26 cellular contexts compared by ENCODE assay signal in genomic region chr1:15541231-15541792, GRCh38. TPM values are rescaled to one million over a fixed set of nuclear protein-coding genes. Genes with fewer than 3 reads are reported as not detected.
DNase-seq lines count a peak whose midpoint lies in the region; ATAC-seq, FAIRE-seq and TF ChIP-seq lines count a peak whose summit lies in the region.
"Had no signal": no experiment of that assay in that cellular context is flagged by ENCODE, and none has a peak within 500 bp of the region (broad histone marks: within the 10 kb centered on the region; RNA-seq: fewer than 3 reads in every experiment).

No MANE protein-coding gene starts in this region.

- H4K20me1 ChIP-seq in HepG2 (ENCODE audit: insufficient read depth, low read length) = no peaks in the 10 kb centered on the region
- H4K20me1 ChIP-seq in K562 (replicated peaks; ENCODE audit: control insufficient read depth, insufficient read depth, low read length) = no peaks in the 10 kb centered on the region

- H3K4me3 Mint-ChIP-seq in activated T-cell treated with anti-CD3 and anti-CD28 coated beads, Interleukin-2, amount 50 U/mL, for 24 hours = no peak overlapping the region
- no peak overlapping the region for H3K4me3 Mint-ChIP-seq in activated T-cell treated with anti-CD3 and anti-CD28 coated beads, Interleukin-2, amount 50 U/mL, for 72 hours
- H3K4me3 Mint-ChIP-seq in stimulated activated naive B cell treated with anti-CD40 and anti-IgM and Interleukin-4, amounts not matched to agents 10 μg/mL and 1 μg/mL and 100 μg/mL, for 72 hours = no peak overlapping the region
- H3K4me3 Mint-ChIP-seq: CD14-positive monocyte; CD4-positive, alpha-beta memory T cell had no signal

- H3K9me3 Mint-ChIP-seq in activated T-cell treated with anti-CD3 and anti-CD28 coated beads, Interleukin-2, amount 50 U/mL, for 24 hours = no peaks in the 10 kb centered on the region
- H3K9me3 Mint-ChIP-seq in activated T-cell treated with anti-CD3 and anti-CD28 coated beads, Interleukin-2, amount 50 U/mL, for 72 hours = no peaks in the 10 kb centered on the region
- H3K9me3 Mint-ChIP-seq in stimulated activated naive B cell treated with anti-CD40 and anti-IgM and Interleukin-4, amounts not matched to agents 10 μg/mL and 1 μg/mL and 100 μg/mL, for 72 hours = no peaks in the 10 kb centered on the region
- H3K9me3 Mint-ChIP-seq: CD14-positive monocyte had no signal

- in situ Hi-C loops in HepG2 (cut with HindIII; ENCODE audit: extremely low pct_ligation_motif_present, low pct_unique_long_range_greater_than_20kb) = no loop called here
- in situ Hi-C loops in K562 (cut with MboI) = no loop called here

- no peak for ATAC-seq in activated T-cell treated with anti-CD3 and anti-CD28 coated beads, Interleukin-2, amount 50 U/mL, for 72 hours (replicated peaks in 1 of 2)
- ATAC-seq in HepG2 (no peak), right lobe of liver (no peak), K562 (no peak)
- ATAC-seq in stimulated activated naive B cell treated with anti-CD40 and anti-IgM and Interleukin-4, amounts not matched to agents 10 μg/mL and 1 μg/mL and 100 μg/mL, for 72 hours (replicated peaks) = no peak

- no peak for TF ChIP-seq RAD21 in HepG2 (CRISPR knock-in tag; IDR thresholded peaks at IDR 0.05)
- no peak for TF ChIP-seq RAD21 in K562 (CRISPR knock-in tag; conservative IDR thresholded peaks at IDR 0.05 in 1 of 2, IDR thresholded peaks at IDR 0.05 in 1 of 2)

- no peak overlapping the region for H3K9ac ChIP-seq in HepG2 (ENCODE audit: insufficient read depth, low read depth, low read length)
- H3K9ac ChIP-seq in K562 (ENCODE audit: insufficient read depth in 1 of 2, low read depth in 2 of 2, low read length in 2 of 2) = no peak overlapping the region
- H3K9ac ChIP-seq: BLaER1 treated with 17β-estradiol and CSF1 and Interleukin-3, amounts not matched to agents 10 nM and 100 nM had no signal

- peaks cover 91% of the 10 kb centered on the region for H3K36me3 Mint-ChIP-seq in activated T-cell treated with anti-CD3 and anti-CD28 coated beads, Interleukin-2, amount 50 U/mL, for 24 hours (ENCODE audit: low read depth)
- H3K36me3 Mint-ChIP-seq in activated T-cell treated with anti-CD3 and anti-CD28 coated beads, Interleukin-2, amount 50 U/mL, for 72 hours (ENCODE audit: insufficient read depth in 2 of 2) = peaks cover 2 to 5% of the 10 kb centered on the region in 2 donors
- peaks cover 25 to 47% of the 10 kb centered on the region in 2 donors for H3K36me3 Mint-ChIP-seq in stimulated activated naive B cell treated with anti-CD40 and anti-IgM and Interleukin-4, amounts not matched to agents 10 μg/mL and 1 μg/mL and 100 μg/mL, for 72 hours

- no peak for FAIRE-seq in HepG2 (lab: Jason Lieb, UNC)
- FAIRE-seq in K562 (lab: Jason Lieb, UNC) = no peak
- FAIRE-seq: A204.1, GM12891, GM18507, H54 had no signal

- H3K4me2 ChIP-seq in HepG2 (ENCODE audit: low read depth, low read length) = no peak overlapping the region
- no peak overlapping the region for H3K4me2 ChIP-seq in K562 (ENCODE audit: insufficient read depth, low read length)
- H3K4me2 ChIP-seq: BLaER1 treated with 17β-estradiol and CSF1 and Interleukin-3, amounts not matched to agents 10 nM and 100 nM had no signal

- BruUV-seq in HepG2 (replicated peaks; lab: Mats Ljungman, UMichigan) = no TSS peak
- BruUV-seq in K562 (replicated peaks; lab: Mats Ljungman, UMichigan) = no TSS peak

- no peaks in the 10 kb centered on the region for H3K27me3 Mint-ChIP-seq in activated T-cell treated with anti-CD3 and anti-CD28 coated beads, Interleukin-2, amount 50 U/mL, for 24 hours
- no peaks in the 10 kb centered on the region for H3K27me3 Mint-ChIP-seq in activated T-cell treated with anti-CD3 and anti-CD28 coated beads, Interleukin-2, amount 50 U/mL, for 72 hours (ENCODE audit: low read depth)
- H3K27me3 Mint-ChIP-seq in stimulated activated naive B cell treated with anti-CD40 and anti-IgM and Interleukin-4, amounts not matched to agents 10 μg/mL and 1 μg/mL and 100 μg/mL, for 72 hours = no peaks in the 10 kb centered on the region
- H3K27me3 Mint-ChIP-seq: CD4-positive, alpha-beta memory T cell had no signal

- TF ChIP-seq CTCF in HepG2 (CRISPR knock-in tag; IDR thresholded peaks at IDR 0.05) (no peak), right lobe of liver (IDR thresholded peaks at IDR 0.05) (no peak), K562 (IDR thresholded peaks at IDR 0.05 in 2 of 3, conservative IDR thresholded peaks at IDR 0.05 in 1 of 3; ENCODE audit: insufficient read depth in 2 of 3, low read depth in 1 of 3, low read length in 3 of 3) (no peak)

- H3K79me2 ChIP-seq in HepG2 (ENCODE audit: insufficient read depth, low read length) = no peaks in the 10 kb centered on the region
- no peaks in the 10 kb centered on the region for H3K79me2 ChIP-seq in K562 (ENCODE audit: control insufficient read depth, insufficient read depth, low read length)

- H3K27ac Mint-ChIP-seq in activated T-cell treated with anti-CD3 and anti-CD28 coated beads, Interleukin-2, amount 50 U/mL, for 24 hours = peak overlapping the region; percentile 0
- no peak overlapping the region for H3K27ac Mint-ChIP-seq in activated T-cell treated with anti-CD3 and anti-CD28 coated beads, Interleukin-2, amount 50 U/mL, for 72 hours
- peak overlapping the region; percentile 59 for H3K27ac Mint-ChIP-seq in stimulated activated naive B cell treated with anti-CD40 and anti-IgM and Interleukin-4, amounts not matched to agents 10 μg/mL and 1 μg/mL and 100 μg/mL, for 72 hours
- H3K27ac Mint-ChIP-seq: CD14-positive monocyte had no signal

- H3K27ac ChIP-seq in HepG2 (ENCODE audit: extremely low read length, insufficient read depth, low read length) = no peak overlapping the region
- H3K27ac ChIP-seq in right lobe of liver = no peak overlapping the region
- peak overlapping the region; percentile 9; the same call in 1 of the 3 replicates for H3K27ac ChIP-seq in K562 (ENCODE audit: extremely low read depth, low read depth, low read length)
- H3K27ac ChIP-seq: 22Rv1; BLaER1 treated with 17β-estradiol and CSF1 and Interleukin-3, amounts not matched to agents 10 nM and 100 nM had no signal

- H3K36me3 ChIP-seq in HepG2 (replicated peaks in 1 of 2; ENCODE audit: control insufficient read depth in 1 of 2, insufficient read depth in 2 of 2, low read length in 2 of 2) = peaks cover 6 to 36% of the 10 kb centered on the region in 2 experiments
- H3K36me3 ChIP-seq in right lobe of liver = peaks cover 0 to 62% (median 13%) of the 10 kb centered on the region in 4 donors
- peaks cover 78% of the 10 kb centered on the region for H3K36me3 ChIP-seq in K562 (ENCODE audit: control insufficient read depth, insufficient read depth, low read length)
- H3K36me3 ChIP-seq: BE2C had no signal

- no peak for DNase-seq in activated T-cell treated with anti-CD3 and anti-CD28 coated beads, Interleukin-2, amount 50 U/mL, for 24 hours
- no peak for DNase-seq in activated T-cell treated with anti-CD3 and anti-CD28 coated beads, Interleukin-2, amount 50 U/mL, for 72 hours
- DNase-seq in HepG2 (ENCODE audit: low spot score) (no peak), right lobe of liver (no peak), K562 (ENCODE audit: extremely low read depth in 1 of 4, low spot score in 3 of 4) (no peak), NCI-H526 (lab: John Stamatoyannopoulos, UW) (no peak), SIG-M5 treated with dmso at 0.1 percent for 504 hours (lab: John Stamatoyannopoulos, UW; ENCODE audit: unreplicated experiment) (no peak)
- no peak for DNase-seq in stimulated activated naive B cell treated with anti-CD40 and anti-IgM and Interleukin-4, amounts not matched to agents 10 μg/mL and 1 μg/mL and 100 μg/mL, for 72 hours
- DNase-seq: ACHN; AML-193; BE2C; Calu3; CD4-positive, alpha-beta memory T cell; COR-L47; DMS53; DMS79 treated with DMSO at 0.1 percent for 48 hours; GF-D8; GOT3; HCEC 1CT had no signal

- CTCF ChIA-PET in HepG2 (lab: Yijun Ruan, JAX; ENCODE audit: low intra/inter-chr PET ratio, low total read pairs) = no interaction called here
- CTCF ChIA-PET in K562 (lab: Yijun Ruan, JAX; ENCODE audit: low intra/inter-chr PET ratio) = no interaction called here

- H2AFZ ChIP-seq in HepG2 (ENCODE audit: low read length) (no peak overlapping the region), K562 (ENCODE audit: low read depth, low read length) (no peak overlapping the region)

- 81% methylated on average over 4 of the region's 4 CpGs for WGBS in HepG2 (ENCODE audit: low lambda C conversion rate)
- 77% methylated on average over 3 of the region's 4 CpGs for WGBS in right lobe of liver (ENCODE audit: insufficient coverage, low coverage, low lambda C conversion rate, missing lambda C conversion rate)
- WGBS in K562 (ENCODE audit: insufficient coverage, low coverage, missing lambda C conversion rate) = 97% methylated on average over 4 of the region's 4 CpGs

- POLR2A ChIA-PET in HepG2 (lab: Yijun Ruan, JAX) (interaction anchor here (1.3 kb wide), 1 partner anchor 14 kb away, joined by 3 read pairs; the partner anchor contains the start of gene DNAJC16), K562 (lab: Yijun Ruan, JAX) (interaction anchor here (2.0 to 2.1 kb wide), 2 partner anchors 13 to 15 kb away, joined by 7 read pairs; partner anchors contain the start of gene DNAJC16)

- no peak for TF ChIP-seq POLR2A in HepG2 (IDR thresholded peaks at IDR 0.05; ENCODE audit: insufficient read depth in 1 of 2, low read depth in 2 of 2, low read length in 2 of 2)
- no peak for TF ChIP-seq POLR2A in right lobe of liver (IDR thresholded peaks at IDR 0.05)
- no peak for TF ChIP-seq POLR2A in K562 (conservative IDR thresholded peaks at IDR 0.05)

- no peaks in the 10 kb centered on the region for H3K27me3 ChIP-seq in HepG2 (ENCODE audit: control insufficient read depth in 1 of 2, insufficient read depth in 2 of 2, low read length in 2 of 2)
- H3K27me3 ChIP-seq in right lobe of liver = no peaks in the 10 kb centered on the region
- H3K27me3 ChIP-seq in K562 (ENCODE audit: control insufficient read depth in 2 of 2, insufficient read depth in 2 of 2, low read length in 2 of 2) = no peaks in the 10 kb centered on the region
- H3K27me3 ChIP-seq: BE2C; BLaER1 treated with 17β-estradiol and CSF1 and Interleukin-3, amounts not matched to agents 10 nM and 100 nM had no signal

- peaks cover 7% of the 10 kb centered on the region for H3K4me1 ChIP-seq in HepG2 (ENCODE audit: insufficient read depth, low read length)
- H3K4me1 ChIP-seq in right lobe of liver = no peaks in the 10 kb centered on the region
- peaks cover 16 to 37% of the 10 kb centered on the region in 2 experiments for H3K4me1 ChIP-seq in K562 (replicated peaks in 1 of 2; ENCODE audit: control insufficient read depth in 2 of 2, insufficient read depth in 2 of 2, low read length in 2 of 2)
- H3K4me1 ChIP-seq: BE2C; BLaER1 treated with 17β-estradiol and CSF1 and Interleukin-3, amounts not matched to agents 10 nM and 100 nM had no signal

- H3K9me3 ChIP-seq in HepG2 (ENCODE audit: low read length) = no peaks in the 10 kb centered on the region
- H3K9me3 ChIP-seq in right lobe of liver = no peaks in the 10 kb centered on the region
- no peaks in the 10 kb centered on the region for H3K9me3 ChIP-seq in K562 (replicated peaks; ENCODE audit: control insufficient read depth, insufficient read depth, low read depth, low read length)
- H3K9me3 ChIP-seq: BE2C; BLaER1 treated with 17β-estradiol and CSF1 and Interleukin-3, amounts not matched to agents 10 nM and 100 nM had no signal

- no peak overlapping the region for H3K4me3 ChIP-seq in HepG2 (replicated peaks in 1 of 3; ENCODE audit: insufficient read depth in 1 of 3, low read depth in 2 of 3, low read length in 3 of 3)
- no peak overlapping the region for H3K4me3 ChIP-seq in right lobe of liver
- no peak overlapping the region for H3K4me3 ChIP-seq in K562
- H3K4me3 ChIP-seq: BLaER1 treated with 17β-estradiol and CSF1 and Interleukin-3, amounts not matched to agents 10 nM and 100 nM had no signal

- intact Hi-C loops in HepG2 (cut with micrococcal nuclease; ENCODE audit: unreplicated experiment) (no loop called here), right lobe of liver (cut with DNase I) (no loop called here), K562 (cut with micrococcal nuclease) (loop anchor here (5.0 kb wide), 1 partner anchor 81 kb away; no protein-coding TSS in a partner anchor)

- H3K4me1 Mint-ChIP-seq in activated T-cell treated with anti-CD3 and anti-CD28 coated beads, Interleukin-2, amount 50 U/mL, for 24 hours (ENCODE audit: low read depth) = peaks cover 4% of the 10 kb centered on the region
- no peaks in the 10 kb centered on the region for H3K4me1 Mint-ChIP-seq in activated T-cell treated with anti-CD3 and anti-CD28 coated beads, Interleukin-2, amount 50 U/mL, for 72 hours (ENCODE audit: low read depth)
- peaks cover 0 to 6% of the 10 kb centered on the region in 2 donors for H3K4me1 Mint-ChIP-seq in stimulated activated naive B cell treated with anti-CD40 and anti-IgM and Interleukin-4, amounts not matched to agents 10 μg/mL and 1 μg/mL and 100 μg/mL, for 72 hours
- H3K4me1 Mint-ChIP-seq: CD14-positive monocyte had no signal

- TF ChIP-seq EP300 in HepG2 (IDR thresholded peaks at IDR 0.05; ENCODE audit: low read depth in 2 of 2, low read length in 2 of 2) (no peak), HepG2 (CRISPR knock-in tag; IDR thresholded peaks at IDR 0.05; ENCODE audit: borderline replicate concordance) (no peak), K562 (IDR thresholded peaks at IDR 0.05; ENCODE audit: low read length) (no peak)

- H3K9me1 ChIP-seq in K562 (ENCODE audit: control insufficient read depth, insufficient read depth, low read length) = no peaks in the 10 kb centered on the region

RNA-seq across cellular contexts. Expression of gene DNAJC16, which starts 14.7 kb away (rescaled TPM):
- total RNA-seq in activated T-cell treated with anti-CD3 and anti-CD28 coated beads, Interleukin-2, amount 50 U/mL, for 72 hours = 10 to 100 TPM; 14.3 to 17.5 TPM
- total RNA-seq in HepG2 (2016; rRNA removed; fragmentation: Illumina TruSeq; extraction: Trizol) (10.7 and 15.4 TPM in 2 replicates), right lobe of liver (10 to 100 TPM in 4 of 6 experiments, 1 to 10 TPM in 2; 8.4 to 15.0 (median 11.9) TPM), K562 (2014; rRNA removed) (9.1 and 12.2 TPM in 2 replicates), K562 (2014; rRNA removed; fragmentation: Illumina TruSeq; extraction: Trizol) (16.2 and 18.7 TPM in 2 replicates), K562 (2015; rRNA removed; fragmentation: Illumina TruSeq; extraction: Trizol) (11.9 and 16.2 TPM in 2 replicates), K562 (2021) (15.6 and 16.8 TPM in 2 replicates)
- total RNA-seq in HepG2 (2016; cell fraction: cytosol; rRNA removed; fragmentation: Illumina TruSeq; extraction: Trizol; ENCODE audit: low read depth) = 7.3 and 7.8 TPM in 2 replicates
- 7.8 and 13.6 TPM in 2 replicates for total RNA-seq in HepG2 (2016; cell fraction: insoluble cytoplasmic fraction; rRNA removed; fragmentation: Illumina TruSeq; extraction: Trizol)
- total RNA-seq in HepG2 (2016; cell fraction: membrane; rRNA removed; fragmentation: Illumina TruSeq; extraction: Trizol) = 5.1 and 5.5 TPM in 2 replicates
- total RNA-seq in HepG2 (2016; cell fraction: nucleus; rRNA removed; fragmentation: Illumina TruSeq; extraction: Trizol) = 15.6 and 16.7 TPM in 2 replicates
- polyA plus RNA-seq in HepG2 (2011; rRNA removed) (11.4 and 11.7 TPM in 2 replicates), K562 (2011; rRNA removed) (16.7 and 22.8 TPM in 2 replicates), K562 (2014; fragmentation: Illumina TruSeq; extraction: Trizol) (11.0 and 12.8 TPM in 2 replicates), K562 (2014; fragmentation: Nextera tagmentation; extraction: Ambion mirVana) (1 to 10 TPM; 6.9 to 8.6 TPM), K562 (2014; rRNA removed) (8.8 and 11.3 TPM in 2 replicates)
- 3.9 and 5.8 TPM in 2 replicates for polyA plus RNA-seq in HepG2 (2011; cell fraction: cytosol; rRNA removed)
- 7.8 and 8.8 TPM in 2 replicates for polyA plus RNA-seq in HepG2 (2011; cell fraction: nucleus; rRNA removed)
- polyA plus RNA-seq in HepG2 (2012) = 12.0 and 15.5 TPM in 2 replicates
- polyA plus RNA-seq in HepG2 (2016; cell fraction: cytosol; fragmentation: Illumina TruSeq; extraction: Trizol; ENCODE audit: low read depth) = 0.53 and 0.67 TPM in 2 replicates
- polyA plus RNA-seq in HepG2 (2016; cell fraction: insoluble cytoplasmic fraction; fragmentation: Illumina TruSeq; extraction: Trizol; ENCODE audit: low read depth) = 6.7 and 7.3 TPM in 2 replicates
- polyA plus RNA-seq in HepG2 (2016; cell fraction: membrane; fragmentation: Illumina TruSeq; extraction: Trizol; ENCODE audit: low read depth) = 1.7 and 3.2 TPM in 2 replicates
- 19.2 and 21.4 TPM in 2 replicates for polyA plus RNA-seq in HepG2 (2016; cell fraction: nucleus; fragmentation: Illumina TruSeq; extraction: Trizol; ENCODE audit: insufficient read depth, low read depth)
- 20.6 and 25.6 TPM in 2 replicates for polyA minus RNA-seq in HepG2 (2011; rRNA and poly(A)+ RNA removed; ENCODE audit: low replicate concordance)
- 12.1 and 19.7 TPM in 2 replicates for polyA minus RNA-seq in HepG2 (2011; cell fraction: cytosol; rRNA and poly(A)+ RNA removed)
- 14.9 and 20.4 TPM in 2 replicates for polyA minus RNA-seq in HepG2 (2011; cell fraction: nucleus; rRNA and poly(A)+ RNA removed)
- total RNA-seq in K562 (2011; cell fraction: chromatin; rRNA removed; ENCODE audit: low replicate concordance) = 65.3 and 80.0 TPM in 2 replicates
- 37.4 and 46.5 TPM in 2 replicates for total RNA-seq in K562 (2011; cell fraction: nucleolus; rRNA removed)
- 56.1 and 70.4 TPM in 2 replicates for total RNA-seq in K562 (2011; cell fraction: nucleoplasm; rRNA removed)
- 6.9 and 11.3 TPM in 2 replicates for polyA plus RNA-seq in K562 (2011; cell fraction: cytosol; rRNA removed)
- polyA plus RNA-seq in K562 (2011; cell fraction: nucleus; rRNA removed) = 24.2 and 24.8 TPM in 2 replicates
- polyA plus RNA-seq in K562 (2012) = 6.9 and 7.2 TPM in 2 replicates
- polyA minus RNA-seq in K562 (2011; rRNA and poly(A)+ RNA removed) = 33.4 and 40.9 TPM in 2 replicates
- 14.0 and 19.7 TPM in 2 replicates for polyA minus RNA-seq in K562 (2011; cell fraction: cytosol; rRNA and poly(A)+ RNA removed)
- polyA minus RNA-seq in K562 (2011; cell fraction: nucleus; rRNA and poly(A)+ RNA removed) = 8.9 and 20.7 TPM in 2 replicates

RNA-seq across cellular contexts. Expression of gene CASP9, which starts 17.3 kb away (rescaled TPM):
- total RNA-seq in activated T-cell treated with anti-CD3 and anti-CD28 coated beads, Interleukin-2, amount 50 U/mL, for 72 hours = 10 to 100 TPM; 13.4 to 16.3 TPM
- 8.5 and 12.3 TPM in 2 replicates for total RNA-seq in HepG2 (2016; rRNA removed; fragmentation: Illumina TruSeq; extraction: Trizol)
- total RNA-seq in HepG2 (2016; cell fraction: cytosol; rRNA removed; fragmentation: Illumina TruSeq; extraction: Trizol; ENCODE audit: low read depth) = 1.1 and 1.3 TPM in 2 replicates
- total RNA-seq in HepG2 (2016; cell fraction: insoluble cytoplasmic fraction; rRNA removed; fragmentation: Illumina TruSeq; extraction: Trizol) = 10.1 and 11.4 TPM in 2 replicates
- total RNA-seq in HepG2 (2016; cell fraction: membrane; rRNA removed; fragmentation: Illumina TruSeq; extraction: Trizol) = 3.7 and 4.1 TPM in 2 replicates
- total RNA-seq in HepG2 (2016; cell fraction: nucleus; rRNA removed; fragmentation: Illumina TruSeq; extraction: Trizol) = 4.9 and 5.2 TPM in 2 replicates
- 11.5 and 13.1 TPM in 2 replicates for polyA plus RNA-seq in HepG2 (2011; rRNA removed)
- 10.4 and 11.1 TPM in 2 replicates for polyA plus RNA-seq in HepG2 (2011; cell fraction: cytosol; rRNA removed)
- 24.0 and 32.3 TPM in 2 replicates for polyA plus RNA-seq in HepG2 (2011; cell fraction: nucleus; rRNA removed)
- polyA plus RNA-seq in HepG2 (2012) = 4.9 and 7.1 TPM in 2 replicates
- 1.5 and 1.9 TPM in 2 replicates for polyA plus RNA-seq in HepG2 (2016; cell fraction: cytosol; fragmentation: Illumina TruSeq; extraction: Trizol; ENCODE audit: low read depth)
- 11.9 and 12.9 TPM in 2 replicates for polyA plus RNA-seq in HepG2 (2016; cell fraction: insoluble cytoplasmic fraction; fragmentation: Illumina TruSeq; extraction: Trizol; ENCODE audit: low read depth)
- 3.7 and 4.2 TPM in 2 replicates for polyA plus RNA-seq in HepG2 (2016; cell fraction: membrane; fragmentation: Illumina TruSeq; extraction: Trizol; ENCODE audit: low read depth)
- polyA plus RNA-seq in HepG2 (2016; cell fraction: nucleus; fragmentation: Illumina TruSeq; extraction: Trizol; ENCODE audit: insufficient read depth, low read depth) = 12.8 and 13.5 TPM in 2 replicates
- polyA minus RNA-seq in HepG2 (2011; rRNA and poly(A)+ RNA removed; ENCODE audit: low replicate concordance) = 14.4 and 219 TPM in 2 replicates
- polyA minus RNA-seq in HepG2 (2011; cell fraction: cytosol; rRNA and poly(A)+ RNA removed) = 6.1 and 6.7 TPM in 2 replicates
- 5.2 and 6.5 TPM in 2 replicates for polyA minus RNA-seq in HepG2 (2011; cell fraction: nucleus; rRNA and poly(A)+ RNA removed)
- total RNA-seq in right lobe of liver = 1 to 10 TPM; 2.3 to 9.0 (median 8.2) TPM
- 39.0 and 62.3 TPM in 2 replicates for total RNA-seq in K562 (2011; cell fraction: chromatin; rRNA removed; ENCODE audit: low replicate concordance)
- 32.2 and 37.4 TPM in 2 replicates for total RNA-seq in K562 (2011; cell fraction: nucleolus; rRNA removed)
- total RNA-seq in K562 (2011; cell fraction: nucleoplasm; rRNA removed) = 33.4 and 38.2 TPM in 2 replicates
- total RNA-seq in K562 (2014; rRNA removed) = 30.7 and 35.7 TPM in 2 replicates
- 23.5 and 25.4 TPM in 2 replicates for total RNA-seq in K562 (2014; rRNA removed; fragmentation: Illumina TruSeq; extraction: Trizol)
- total RNA-seq in K562 (2015; rRNA removed; fragmentation: Illumina TruSeq; extraction: Trizol) = 25.2 and 25.5 TPM in 2 replicates
- 30.5 and 31.7 TPM in 2 replicates for total RNA-seq in K562 (2021)
- 54.1 and 66.1 TPM in 2 replicates for polyA plus RNA-seq in K562 (2011; rRNA removed)
- polyA plus RNA-seq in K562 (2011; cell fraction: cytosol; rRNA removed) = 80.5 and 83.5 TPM in 2 replicates
- polyA plus RNA-seq in K562 (2011; cell fraction: nucleus; rRNA removed) = 61.4 and 80.3 TPM in 2 replicates
- polyA plus RNA-seq in K562 (2012) = 24.6 and 39.3 TPM in 2 replicates
- polyA plus RNA-seq in K562 (2014; fragmentation: Illumina TruSeq; extraction: Trizol) = 37.4 and 38.9 TPM in 2 replicates
- 10 to 100 TPM; 10.8 to 13.9 TPM for polyA plus RNA-seq in K562 (2014; fragmentation: Nextera tagmentation; extraction: Ambion mirVana)
- polyA plus RNA-seq in K562 (2014; rRNA removed) = 30.9 and 39.1 TPM in 2 replicates
- polyA minus RNA-seq in K562 (2011; rRNA and poly(A)+ RNA removed) = 38.5 and 40.2 TPM in 2 replicates
- 25.8 and 31.2 TPM in 2 replicates for polyA minus RNA-seq in K562 (2011; cell fraction: cytosol; rRNA and poly(A)+ RNA removed)
- 15.8 and 29.1 TPM in 2 replicates for polyA minus RNA-seq in K562 (2011; cell fraction: nucleus; rRNA and poly(A)+ RNA removed)

RNA-seq across cellular contexts. Expression of gene AGMAT, which starts 43.5 kb away (rescaled TPM):
- 1 to 10 TPM; 7.8 to 8.5 TPM for total RNA-seq in activated T-cell treated with anti-CD3 and anti-CD28 coated beads, Interleukin-2, amount 50 U/mL, for 72 hours
- total RNA-seq in HepG2 (2016; rRNA removed; fragmentation: Illumina TruSeq; extraction: Trizol) (174 and 216 TPM in 2 replicates), right lobe of liver (10 to 100 TPM; 49.4 to 79.9 (median 66.1) TPM), K562 (2014; rRNA removed) (not detected in 2 replicates), K562 (2014; rRNA removed; fragmentation: Illumina TruSeq; extraction: Trizol) (not detected in 2 replicates), K562 (2015; rRNA removed; fragmentation: Illumina TruSeq; extraction: Trizol) (not detected in 2 replicates), K562 (2021) (0.07 TPM in 1 of 2 replicates, not detected in the other)
- total RNA-seq in HepG2 (2016; cell fraction: cytosol; rRNA removed; fragmentation: Illumina TruSeq; extraction: Trizol; ENCODE audit: low read depth) = 22.0 and 25.2 TPM in 2 replicates
- 174 and 209 TPM in 2 replicates for total RNA-seq in HepG2 (2016; cell fraction: insoluble cytoplasmic fraction; rRNA removed; fragmentation: Illumina TruSeq; extraction: Trizol)
- total RNA-seq in HepG2 (2016; cell fraction: membrane; rRNA removed; fragmentation: Illumina TruSeq; extraction: Trizol) = 86.5 and 94.9 TPM in 2 replicates
- total RNA-seq in HepG2 (2016; cell fraction: nucleus; rRNA removed; fragmentation: Illumina TruSeq; extraction: Trizol) = 61.7 and 71.0 TPM in 2 replicates
- polyA plus RNA-seq in HepG2 (2011; rRNA removed) (52.6 and 59.1 TPM in 2 replicates), K562 (2011; rRNA removed) (not detected in 2 replicates), K562 (2014; fragmentation: Illumina TruSeq; extraction: Trizol) (not detected in 2 replicates), K562 (2014; fragmentation: Nextera tagmentation; extraction: Ambion mirVana) (not detected), K562 (2014; rRNA removed) (not detected in 2 replicates)
- 56.4 and 64.1 TPM in 2 replicates for polyA plus RNA-seq in HepG2 (2011; cell fraction: cytosol; rRNA removed)
- polyA plus RNA-seq in HepG2 (2011; cell fraction: nucleus; rRNA removed) = 19.8 and 21.4 TPM in 2 replicates
- polyA plus RNA-seq in HepG2 (2012) = 42.6 and 66.8 TPM in 2 replicates
- 17.9 and 21.4 TPM in 2 replicates for polyA plus RNA-seq in HepG2 (2016; cell fraction: cytosol; fragmentation: Illumina TruSeq; extraction: Trizol; ENCODE audit: low read depth)
- 174 and 175 TPM in 2 replicates for polyA plus RNA-seq in HepG2 (2016; cell fraction: insoluble cytoplasmic fraction; fragmentation: Illumina TruSeq; extraction: Trizol; ENCODE audit: low read depth)
- 49.4 and 51.3 TPM in 2 replicates for polyA plus RNA-seq in HepG2 (2016; cell fraction: membrane; fragmentation: Illumina TruSeq; extraction: Trizol; ENCODE audit: low read depth)
- polyA plus RNA-seq in HepG2 (2016; cell fraction: nucleus; fragmentation: Illumina TruSeq; extraction: Trizol; ENCODE audit: insufficient read depth, low read depth) = 65.8 and 75.1 TPM in 2 replicates
- 29.8 and 85.0 TPM in 2 replicates for polyA minus RNA-seq in HepG2 (2011; rRNA and poly(A)+ RNA removed; ENCODE audit: low replicate concordance)
- polyA minus RNA-seq in HepG2 (2011; cell fraction: cytosol; rRNA and poly(A)+ RNA removed) = 46.5 and 48.4 TPM in 2 replicates
- 22.0 and 23.9 TPM in 2 replicates for polyA minus RNA-seq in HepG2 (2011; cell fraction: nucleus; rRNA and poly(A)+ RNA removed)
- total RNA-seq in K562 (2011; cell fraction: chromatin; rRNA removed; ENCODE audit: low replicate concordance) = not detected in 2 replicates
- total RNA-seq in K562 (2011; cell fraction: nucleolus; rRNA removed) = not detected in 2 replicates
- total RNA-seq in K562 (2011; cell fraction: nucleoplasm; rRNA removed) = not detected in 2 replicates
- not detected in 2 replicates for polyA plus RNA-seq in K562 (2011; cell fraction: cytosol; rRNA removed)
- not detected in 2 replicates for polyA plus RNA-seq in K562 (2011; cell fraction: nucleus; rRNA removed)
- 0.04 TPM in 1 of 2 replicates, not detected in the other for polyA plus RNA-seq in K562 (2012)
- not detected in 2 replicates for polyA minus RNA-seq in K562 (2011; rRNA and poly(A)+ RNA removed)
- polyA minus RNA-seq in K562 (2011; cell fraction: cytosol; rRNA and poly(A)+ RNA removed) = 0.29 and 0.64 TPM in 2 replicates
- not detected in 2 replicates for polyA minus RNA-seq in K562 (2011; cell fraction: nucleus; rRNA and poly(A)+ RNA removed)
- polyA plus RNA-seq: CD14-positive monocyte had no signal

Comparison
In these comparisons a context has a peak if more than half of its experiments do, and no peak if none do; other contexts are left out.
1. RNA of gene AGMAT, which starts 43.5 kb away (total RNA-seq): 22.0 to 216 TPM in HepG2, 49.4 to 79.9 TPM in right lobe of liver and 7.8 to 8.5 TPM in activated T-cell treated with anti-CD3 and anti-CD28 coated beads, Interleukin-2, amount 50 U/mL, for 72 hours; 0.07 TPM in K562; every median in the first group is over 4 times any median in the second.